Comparison of ENCODE assay signal across 15 cellular contexts in the genomic region with DNA sequence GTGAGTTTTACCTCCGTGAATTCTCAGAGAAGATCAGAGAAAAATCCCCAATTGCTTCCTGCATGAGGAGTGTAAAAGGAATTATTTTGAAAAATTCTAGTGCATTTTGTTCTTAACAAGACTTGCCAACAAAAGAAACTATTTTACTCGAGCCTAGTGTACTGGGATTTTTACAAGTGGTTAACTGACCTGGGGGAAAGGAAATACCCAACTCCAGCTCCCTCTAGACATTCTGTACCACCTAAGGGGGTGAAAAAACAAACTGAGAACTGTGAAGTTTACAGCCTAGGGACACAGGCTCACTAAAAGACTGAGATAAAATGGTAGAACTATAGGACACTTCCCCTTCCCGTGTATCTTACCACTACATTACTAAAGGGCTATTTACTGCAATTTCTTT. TPM values are rescaled to one million over a fixed set of nuclear protein-coding genes. Genes with fewer than 3 reads are reported as not detected.
DNase-seq lines count a peak whose midpoint lies in the region; ATAC-seq and TF ChIP-seq lines count a peak whose summit lies in the region.
"Had no signal": no experiment of that assay in that cellular context is flagged by ENCODE, and none has a peak within 500 bp of the region (broad histone marks: within the 10 kb centered on the region; RNA-seq: fewer than 3 reads in every experiment).

No MANE protein-coding gene starts in this region.

- H3K36me3 ChIP-seq in cardiac muscle cell, result no peaks in the 10 kb centered on the region
- no peaks in the 10 kb centered on the region for H3K36me3 ChIP-seq in heart left ventricle
- H3K36me3 ChIP-seq in breast epithelium, result no peaks in the 10 kb centered on the region
- H3K36me3 ChIP-seq in vagina, result no peaks in the 10 kb centered on the region

- CTCF ChIA-PET in activated CD4-positive, alpha-beta memory T cell treated with anti-CD3 and anti-CD28 coated beads for 36 hours (lab: Charles Lee), result interaction anchor here (0.7 to 1.0 kb wide), 3 partner anchors 34 to 620 kb away, joined by 3 to 4 read pairs (median 3); no protein-coding TSS in a partner anchor

- peaks cover 41% of the 10 kb centered on the region for H3K4me1 Mint-ChIP-seq in mesothelial cell of epicardium
- H3K4me1 Mint-ChIP-seq in activated CD4-positive, alpha-beta memory T cell treated with anti-CD3 and anti-CD28 coated beads for 36 hours (ENCODE audit: low read depth), result peaks cover 37% of the 10 kb centered on the region

- H3K9me3 ChIP-seq in cardiac muscle cell (ENCODE audit: low read depth), result no peaks in the 10 kb centered on the region
- H3K9me3 ChIP-seq in heart left ventricle, result no peaks in the 10 kb centered on the region
- no peaks in the 10 kb centered on the region for H3K9me3 ChIP-seq in breast epithelium
- H3K9me3 ChIP-seq in vagina, result no peaks in the 10 kb centered on the region

- H3K27ac Mint-ChIP-seq in mesothelial cell of epicardium, result peak overlapping the region; percentile 93
- H3K27ac Mint-ChIP-seq in activated CD4-positive, alpha-beta memory T cell treated with anti-CD3 and anti-CD28 coated beads for 36 hours, result no peak overlapping the region
- H3K27ac Mint-ChIP-seq: activated naive CD8-positive, alpha-beta T cell treated with anti-CD3 and anti-CD28 coated beads, Interleukin-2, amount 10 ng/mL, durations not matched to agents 7 days and 5 days had no signal

- no peak for ATAC-seq in heart left ventricle
- ATAC-seq in HG03457 (IDR thresholded peaks at IDR 0.05; ENCODE audit: unreplicated experiment), result no peak
- no peak for ATAC-seq in HG03460 (IDR thresholded peaks at IDR 0.05; ENCODE audit: unreplicated experiment)

- peaks cover 18% of the 10 kb centered on the region for H3K4me1 ChIP-seq in cardiac muscle cell (ENCODE audit: low read depth)
- H3K4me1 ChIP-seq in heart left ventricle, result peaks cover 0 to 35% (median 19%) of the 10 kb centered on the region in 12 donors
- H3K4me1 ChIP-seq in breast epithelium, result no peaks in the 10 kb centered on the region
- peaks cover 28% of the 10 kb centered on the region for H3K4me1 ChIP-seq in vagina

- H3K27ac ChIP-seq in cardiac muscle cell (peak overlapping the region; percentile 24), heart left ventricle (peak overlapping the region in 2 of 12 donors; percentile 13 to 94), breast epithelium (peak overlapping the region; percentile 3 to 97), vagina (peak overlapping the region; percentile 93)

- TF ChIP-seq CTCF in cardiac muscle cell (IDR thresholded peaks at IDR 0.05; ENCODE audit: low read depth, low read length), result no peak
- TF ChIP-seq CTCF in heart left ventricle (IDR thresholded peaks at IDR 0.05), result no peak
- no peak for TF ChIP-seq CTCF in breast epithelium (IDR thresholded peaks at IDR 0.05)
- TF ChIP-seq CTCF in mesothelial cell of epicardium (IDR thresholded peaks at IDR 0.05; ENCODE audit: unreplicated experiment), result no peak
- TF ChIP-seq CTCF in vagina (IDR thresholded peaks at IDR 0.05), result no peak

- TF ChIP-seq POLR2A in heart left ventricle (IDR thresholded peaks at IDR 0.05) (no peak), breast epithelium (IDR thresholded peaks at IDR 0.05) (no peak), vagina (IDR thresholded peaks at IDR 0.05) (no peak)

- DNase-seq in cardiac muscle cell (ENCODE audit: low read depth in 1 of 2, low spot score in 1 of 2), result no peak
- no peak for DNase-seq in heart left ventricle
- no peak for DNase-seq in breast epithelium (ENCODE audit: low spot score in 2 of 2)
- DNase-seq in mesothelial cell of epicardium (ENCODE audit: low spot score in 2 of 2, unreplicated experiment in 2 of 2), result no peak
- no peak for DNase-seq in vagina (ENCODE audit: extremely low spot score in 2 of 2)
- no peak for DNase-seq in activated CD4-positive, alpha-beta memory T cell treated with anti-CD3 and anti-CD28 coated beads for 36 hours
- DNase-seq: activated naive CD8-positive, alpha-beta T cell treated with anti-CD3 and anti-CD28 coated beads, Interleukin-2, amount 10 ng/mL, durations not matched to agents 7 days and 5 days; DMS79 treated with DMSO at 0.1 percent for 48 hours; NCI-H2171 had no signal

- POLR2A ChIA-PET in activated CD4-positive, alpha-beta memory T cell treated with anti-CD3 and anti-CD28 coated beads for 36 hours (lab: Charles Lee), result no interaction called here

- H3K9me3 Mint-ChIP-seq in mesothelial cell of epicardium, result peaks cover 12% of the 10 kb centered on the region
- H3K9me3 Mint-ChIP-seq in activated CD4-positive, alpha-beta memory T cell treated with anti-CD3 and anti-CD28 coated beads for 36 hours, result no peaks in the 10 kb centered on the region

- H3K4me3 ChIP-seq in cardiac muscle cell (no peak overlapping the region), heart left ventricle (no peak overlapping the region), breast epithelium (peak overlapping the region in 2 of 3 donors; percentile 1 to 89), vagina (peak overlapping the region in 1 of 2 donors; percentile 88)

- H3K27me3 ChIP-seq in cardiac muscle cell (no peaks in the 10 kb centered on the region), heart left ventricle (no peaks in the 10 kb centered on the region), breast epithelium (no peaks in the 10 kb centered on the region), vagina (no peaks in the 10 kb centered on the region)

- H3K36me3 Mint-ChIP-seq in mesothelial cell of epicardium, result peaks cover 4% of the 10 kb centered on the region
- peaks cover 1% of the 10 kb centered on the region for H3K36me3 Mint-ChIP-seq in activated CD4-positive, alpha-beta memory T cell treated with anti-CD3 and anti-CD28 coated beads for 36 hours

- intact Hi-C loops in heart left ventricle (cut with DNase I) (no loop called here), breast epithelium (cut with DNase I; ENCODE audit: low total_unique reads) (no loop called here), vagina (cut with DNase I) (no loop called here)
- intact Hi-C loops in activated CD4-positive, alpha-beta memory T cell treated with anti-CD3 and anti-CD28 coated beads for 36 hours (cut with micrococcal nuclease), result no loop called here

- H3K27me3 Mint-ChIP-seq in mesothelial cell of epicardium (ENCODE audit: low read depth), result no peaks in the 10 kb centered on the region
- no peaks in the 10 kb centered on the region for H3K27me3 Mint-ChIP-seq in activated CD4-positive, alpha-beta memory T cell treated with anti-CD3 and anti-CD28 coated beads for 36 hours
- H3K27me3 Mint-ChIP-seq: activated naive CD8-positive, alpha-beta T cell treated with anti-CD3 and anti-CD28 coated beads, Interleukin-2, amount 10 ng/mL, durations not matched to agents 7 days and 5 days had no signal

- H3K4me3 Mint-ChIP-seq in mesothelial cell of epicardium, result peak overlapping the region; percentile 62
- no peak overlapping the region for H3K4me3 Mint-ChIP-seq in activated CD4-positive, alpha-beta memory T cell treated with anti-CD3 and anti-CD28 coated beads for 36 hours

- 67 to 70% (median 68%) methylated on average over 3 of the region's 3 CpGs for WGBS in heart left ventricle, 4 donors

RNA-seq across cellular contexts. Expression of gene ADH5, which starts 2.6 kb away (rescaled TPM):
- total RNA-seq in cardiac muscle cell (148 TPM in 2 replicates), heart left ventricle (100 to 1,000 TPM; 122 to 246 (median 145) TPM), breast epithelium (100 to 1,000 TPM; 136 to 283 (median 159) TPM), mesothelial cell of epicardium (123 to 129 TPM (median 125 TPM) in 3 replicates), vagina (129 TPM)
- polyA plus RNA-seq in cardiac muscle cell (177 and 199 TPM in 2 replicates), heart left ventricle (100 to 1,000 TPM; 104 to 135 TPM)
- 100 to 1,000 TPM; 112 to 119 TPM for total RNA-seq in activated CD4-positive, alpha-beta memory T cell treated with anti-CD3 and anti-CD28 coated beads for 36 hours

RNA-seq across cellular contexts. Expression of gene ADH4, which starts 52.9 kb away (rescaled TPM):
- not detected in 2 replicates for total RNA-seq in cardiac muscle cell
- 0.42 TPM in 1 of 2 replicates, not detected in the other for polyA plus RNA-seq in cardiac muscle cell
- total RNA-seq in heart left ventricle, result not detected
- polyA plus RNA-seq in heart left ventricle, result under 1 TPM in 1 of 2 donors, not detected in 1; 0.12 TPM
- total RNA-seq in breast epithelium, result 10 to 100 TPM in 1 of 3 donors, 1 to 10 TPM in 1, under 1 TPM in 1; 0.48 to 27.5 (median 7.9) TPM
- not detected in 3 replicates for total RNA-seq in mesothelial cell of epicardium
- total RNA-seq in vagina, result 10.8 TPM
- total RNA-seq in activated CD4-positive, alpha-beta memory T cell treated with anti-CD3 and anti-CD28 coated beads for 36 hours, result not detected
- total RNA-seq: activated naive CD8-positive, alpha-beta T cell treated with anti-CD3 and anti-CD28 coated beads, Interleukin-2, amount 10 ng/mL, durations not matched to agents 7 days and 5 days; dermis microvascular lymphatic vessel endothelial cell; LHCN-M2; lung microvascular endothelial cell; T-helper 1 cell treated with Interleukin-12 subunit alpha and Interleukin-12 subunit beta and Interleukin-4 antibody, amounts not matched to agents 30 ng/mL and 1 ng/mL, for 36 hours had no signal

Comparison
In these comparisons a context has a peak if more than half of its experiments do, and no peak if none do; other contexts are left out.
1. H3K4me3 ChIP-seq: peak in breast epithelium (2 of 3); none in cardiac muscle cell (single experiment) and heart left ventricle (0 of 12).